ENCODE assay signal across 14 cellular contexts in the genomic region with DNA sequence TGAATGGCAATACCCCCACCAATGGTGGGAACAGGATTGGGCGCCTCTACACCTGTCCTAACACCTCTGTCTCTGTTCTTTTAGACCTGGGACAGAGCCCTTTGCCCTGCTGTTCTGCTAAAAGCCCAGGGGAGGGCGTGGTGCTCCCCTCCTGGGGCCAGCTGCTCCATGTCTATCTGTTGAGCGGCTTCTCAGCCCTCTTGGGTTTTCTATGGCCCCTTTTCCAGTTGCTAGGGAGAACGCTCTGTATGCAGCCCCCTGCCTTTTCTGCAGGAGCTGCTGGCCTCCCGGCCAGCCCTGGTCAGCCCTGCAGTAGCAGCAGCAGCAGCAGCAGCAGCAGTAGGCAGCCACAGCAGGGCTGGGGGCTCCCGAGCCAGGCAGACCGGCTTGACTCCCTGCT. TPM values are rescaled to one million over a fixed set of nuclear protein-coding genes. Genes with fewer than 3 reads are reported as not detected.
DNase-seq lines count a peak whose midpoint lies in the region; ATAC-seq and TF ChIP-seq lines count a peak whose summit lies in the region.
"Had no signal": no experiment of that assay in that cellular context is flagged by ENCODE, and none has a peak within 500 bp of the region (broad histone marks: within the 10 kb centered on the region; RNA-seq: fewer than 3 reads in every experiment).

No MANE protein-coding gene starts in this region.

- peaks cover 53% of the 10 kb centered on the region for H3K4me1 ChIP-seq in ectodermal cell (ENCODE audit: control insufficient read depth, insufficient read depth, low read length)

- H3K27me3 Mint-ChIP-seq in activated CD8-positive, alpha-beta memory T cell treated with anti-CD3 and anti-CD28 coated beads, Interleukin-2, amount 10 ng/mL, durations not matched to agents 7 days and 5 days = peaks cover 56% of the 10 kb centered on the region
- H3K27me3 Mint-ChIP-seq in progenitor cell of endocrine pancreas = peaks cover 24% of the 10 kb centered on the region

- peaks cover 4% of the 10 kb centered on the region for H3K27me3 ChIP-seq in ectodermal cell (ENCODE audit: control insufficient read depth, insufficient read depth, low read length, poor library complexity, severe bottlenecking)

- TF ChIP-seq CTCF in progenitor cell of endocrine pancreas (IDR thresholded peaks at IDR 0.05; ENCODE audit: unreplicated experiment) = peak; percentile 63

- H3K36me3 ChIP-seq in ectodermal cell (ENCODE audit: control insufficient read depth, insufficient read depth, low read length) = no peaks in the 10 kb centered on the region

- peak; percentile 41 for DNase-seq in activated CD8-positive, alpha-beta memory T cell treated with anti-CD3 and anti-CD28 coated beads for 24 hours
- DNase-seq in activated CD8-positive, alpha-beta memory T cell treated with anti-CD3 and anti-CD28 coated beads, Interleukin-2, amount 10 ng/mL, durations not matched to agents 7 days and 5 days = no peak
- peak; percentile 38 for DNase-seq in NCI-H1694 (lab: John Stamatoyannopoulos, UW)
- DNase-seq in progenitor cell of endocrine pancreas (ENCODE audit: low spot score, unreplicated experiment) = no peak
- no peak for DNase-seq in Ammon's horn (ENCODE audit: low spot score)
- DNase-seq in SIG-M5 (lab: John Stamatoyannopoulos, UW) = no peak
- DNase-seq: activated CD4-positive, alpha-beta T cell treated with anti-CD3 and anti-CD28 coated beads for 48 hours; midbrain; NCI-H1436 treated with DMSO at 0.1 percent for 48 hours had no signal

- H3K4me1 Mint-ChIP-seq in activated CD8-positive, alpha-beta memory T cell treated with anti-CD3 and anti-CD28 coated beads, Interleukin-2, amount 10 ng/mL, durations not matched to agents 7 days and 5 days = no peaks in the 10 kb centered on the region
- peaks cover 55% of the 10 kb centered on the region for H3K4me1 Mint-ChIP-seq in progenitor cell of endocrine pancreas (ENCODE audit: low read depth)

- H3K4me3 ChIP-seq in ectodermal cell (ENCODE audit: insufficient read depth, low read depth, low read length) = no peak overlapping the region
- H3K4me3 ChIP-seq: coronary artery had no signal

- peak overlapping the region; percentile 29 for H3K27ac ChIP-seq in ectodermal cell (ENCODE audit: insufficient read depth, low read depth, low read length, poor library complexity, severe bottlenecking)
- H3K27ac ChIP-seq: coronary artery had no signal

- H3K4me3 Mint-ChIP-seq in activated CD8-positive, alpha-beta memory T cell treated with anti-CD3 and anti-CD28 coated beads, Interleukin-2, amount 10 ng/mL, durations not matched to agents 7 days and 5 days = no peak overlapping the region
- peak overlapping the region; percentile 77 for H3K4me3 Mint-ChIP-seq in progenitor cell of endocrine pancreas (ENCODE audit: low read depth)

- WGBS in ectodermal cell, 2 experiments = 30 to 31% methylated on average over 7 of the region's 7 CpGs

- no peak for ATAC-seq in activated CD8-positive, alpha-beta memory T cell treated with anti-CD3 and anti-CD28 coated beads, Interleukin-2, amount 10 ng/mL, durations not matched to agents 7 days and 5 days
- no peak for ATAC-seq in GM21786 (IDR thresholded peaks at IDR 0.05; ENCODE audit: unreplicated experiment)

- no peak overlapping the region for H3K27ac Mint-ChIP-seq in activated CD8-positive, alpha-beta memory T cell treated with anti-CD3 and anti-CD28 coated beads, Interleukin-2, amount 10 ng/mL, durations not matched to agents 7 days and 5 days
- H3K27ac Mint-ChIP-seq in progenitor cell of endocrine pancreas = peak overlapping the region; percentile 86

- H3K36me3 Mint-ChIP-seq in activated CD8-positive, alpha-beta memory T cell treated with anti-CD3 and anti-CD28 coated beads, Interleukin-2, amount 10 ng/mL, durations not matched to agents 7 days and 5 days = no peaks in the 10 kb centered on the region
- peaks cover 4% of the 10 kb centered on the region for H3K36me3 Mint-ChIP-seq in progenitor cell of endocrine pancreas (ENCODE audit: insufficient read depth)

- CTCF ChIA-PET in activated CD8-positive, alpha-beta memory T cell treated with anti-CD3 and anti-CD28 coated beads, Interleukin-2, amount 10 ng/mL, durations not matched to agents 7 days and 5 days (lab: Charles Lee) = interaction anchor here (2.3 kb wide), 1 partner anchor 51 kb away, joined by 7 read pairs; no protein-coding TSS in a partner anchor

- no peaks in the 10 kb centered on the region for H3K9me3 ChIP-seq in ectodermal cell (ENCODE audit: control insufficient read depth, low read length)

- H3K9me3 Mint-ChIP-seq in activated CD8-positive, alpha-beta memory T cell treated with anti-CD3 and anti-CD28 coated beads, Interleukin-2, amount 10 ng/mL, durations not matched to agents 7 days and 5 days (ENCODE audit: low read depth) = no peaks in the 10 kb centered on the region
- no peaks in the 10 kb centered on the region for H3K9me3 Mint-ChIP-seq in progenitor cell of endocrine pancreas (ENCODE audit: low read depth)

RNA-seq across cellular contexts. Expression of gene RTL1, which starts 1.2 kb away (rescaled TPM):
- not detected for total RNA-seq in activated CD8-positive, alpha-beta memory T cell treated with anti-CD3 and anti-CD28 coated beads, Interleukin-2, amount 10 ng/mL, durations not matched to agents 7 days and 5 days
- polyA plus RNA-seq in ectodermal cell (2013, experiment 1 of 4) = 1.2 TPM
- polyA plus RNA-seq in ectodermal cell (2013, experiment 2 of 4) = 1.0 TPM
- polyA plus RNA-seq in ectodermal cell (2013, experiment 3 of 4) = 0.69 TPM
- polyA plus RNA-seq in ectodermal cell (2013, experiment 4 of 4) = 0.97 TPM
- 159 and 161 TPM in 2 replicates for total RNA-seq in progenitor cell of endocrine pancreas
- total RNA-seq: glomerular endothelial cell had no signal
- polyA plus RNA-seq: BJ had no signal

Comparison
In these comparisons a context has a peak if more than half of its experiments do, and no peak if none do; other contexts are left out.
1. DNase-seq: peak in activated CD8-positive, alpha-beta memory T cell treated with anti-CD3 and anti-CD28 coated beads for 24 hours (single experiment) and NCI-H1694 (single experiment); none in activated CD8-positive, alpha-beta memory T cell treated with anti-CD3 and anti-CD28 coated beads, Interleukin-2, amount 10 ng/mL, durations not matched to agents 7 days and 5 days (single experiment), progenitor cell of endocrine pancreas (single experiment), Ammon's horn (single experiment) and SIG-M5 (single experiment).
2. RNA of gene RTL1, which starts 1.2 kb away (total RNA-seq): 159 to 161 TPM in progenitor cell of endocrine pancreas; not detected in activated CD8-positive, alpha-beta memory T cell treated with anti-CD3 and anti-CD28 coated beads, Interleukin-2, amount 10 ng/mL, durations not matched to agents 7 days and 5 days; every median in the first group is over 100 times any median in the second.